Comparison of ENCODE assay signal across 8 cellular contexts in genomic region chr9:132141364-132141947, GRCh38. TPM values are rescaled to one million over a fixed set of nuclear protein-coding genes. Genes with fewer than 3 reads are reported as not detected.
DNase-seq lines count a peak whose midpoint lies in the region; ATAC-seq lines count a peak whose summit lies in the region.

No MANE protein-coding gene starts in this region.

- intact Hi-C loops in Right ventricle myocardium superior (cut with DNase I) (no loop called here), cardiac septum (cut with DNase I) (no loop called here)
- intact Hi-C loops in activated T-helper 1 cell treated with anti-CD3 and anti-CD28 coated beads, Interleukin-12 subunit alpha, Interleukin-12 subunit beta, Interleukin-2, Interleukin-4 antibody, amounts not matched to agents 30 ng/mL and 10 ng/mL and 1 ng/mL, durations not matched to agents 14 hours and 24 hours and 36 hours (cut with micrococcal nuclease), result no loop called here

- DNase-seq in Right ventricle myocardium superior, result no peak
- DNase-seq in cardiac septum (ENCODE audit: low spot score), result no peak
- DNase-seq in activated T-helper 1 cell treated with anti-CD3 and anti-CD28 coated beads, Interleukin-12 subunit alpha, Interleukin-12 subunit beta, Interleukin-2, Interleukin-4 antibody, amounts not matched to agents 30 ng/mL and 10 ng/mL and 1 ng/mL, durations not matched to agents 14 hours and 24 hours and 36 hours (ENCODE audit: low spot score), result no peak
- DNase-seq in hypothalamus (lab: John Stamatoyannopoulos, UW), result peak in 31 of 51 donors; percentile 28 to 78 (median 62)

- ATAC-seq in Right ventricle myocardium superior (ENCODE audit: poor library complexity) (peak; percentile 71), GM19035 (IDR thresholded peaks at IDR 0.05; ENCODE audit: unreplicated experiment) (no peak), GM19324 (IDR thresholded peaks at IDR 0.05; ENCODE audit: low FRiP score, unreplicated experiment) (no peak), GM21576 (IDR thresholded peaks at IDR 0.05; ENCODE audit: unreplicated experiment) (no peak)

- H3K9ac ChIP-seq in skeletal muscle satellite cell (ENCODE audit: low read depth, low read length), result no peak overlapping the region

- no peaks in the 10 kb centered on the region for H3K36me3 ChIP-seq in skeletal muscle satellite cell (ENCODE audit: insufficient read depth, low read length)

- H3K4me3 Mint-ChIP-seq in activated T-helper 1 cell treated with anti-CD3 and anti-CD28 coated beads, Interleukin-12 subunit alpha, Interleukin-12 subunit beta, Interleukin-2, Interleukin-4 antibody, amounts not matched to agents 30 ng/mL and 10 ng/mL and 1 ng/mL, durations not matched to agents 14 hours and 24 hours and 36 hours, result peak overlapping the region; percentile 64

- no peaks in the 10 kb centered on the region for H3K36me3 Mint-ChIP-seq in activated T-helper 1 cell treated with anti-CD3 and anti-CD28 coated beads, Interleukin-12 subunit alpha, Interleukin-12 subunit beta, Interleukin-2, Interleukin-4 antibody, amounts not matched to agents 30 ng/mL and 10 ng/mL and 1 ng/mL, durations not matched to agents 14 hours and 24 hours and 36 hours (ENCODE audit: low read depth)

- no peaks in the 10 kb centered on the region for H3K9me3 Mint-ChIP-seq in activated T-helper 1 cell treated with anti-CD3 and anti-CD28 coated beads, Interleukin-12 subunit alpha, Interleukin-12 subunit beta, Interleukin-2, Interleukin-4 antibody, amounts not matched to agents 30 ng/mL and 10 ng/mL and 1 ng/mL, durations not matched to agents 14 hours and 24 hours and 36 hours

- H3K27me3 ChIP-seq in skeletal muscle satellite cell (ENCODE audit: control insufficient read depth, insufficient read depth, low read length), result peaks cover 80% of the 10 kb centered on the region

- no peak overlapping the region for H3K27ac Mint-ChIP-seq in activated T-helper 1 cell treated with anti-CD3 and anti-CD28 coated beads, Interleukin-12 subunit alpha, Interleukin-12 subunit beta, Interleukin-2, Interleukin-4 antibody, amounts not matched to agents 30 ng/mL and 10 ng/mL and 1 ng/mL, durations not matched to agents 14 hours and 24 hours and 36 hours

- no peaks in the 10 kb centered on the region for H3K9me3 ChIP-seq in skeletal muscle satellite cell (replicated peaks; ENCODE audit: low read length)

- peak overlapping the region; percentile 3 for H3K4me3 ChIP-seq in skeletal muscle satellite cell (ENCODE audit: low read length)

- H3K4me2 ChIP-seq in skeletal muscle satellite cell (ENCODE audit: low read length), result peak overlapping the region; percentile 58

- peaks cover 47% of the 10 kb centered on the region for H3K27me3 Mint-ChIP-seq in activated T-helper 1 cell treated with anti-CD3 and anti-CD28 coated beads, Interleukin-12 subunit alpha, Interleukin-12 subunit beta, Interleukin-2, Interleukin-4 antibody, amounts not matched to agents 30 ng/mL and 10 ng/mL and 1 ng/mL, durations not matched to agents 14 hours and 24 hours and 36 hours (ENCODE audit: insufficient read depth)

- peaks cover 35% of the 10 kb centered on the region for H3K4me1 Mint-ChIP-seq in activated T-helper 1 cell treated with anti-CD3 and anti-CD28 coated beads, Interleukin-12 subunit alpha, Interleukin-12 subunit beta, Interleukin-2, Interleukin-4 antibody, amounts not matched to agents 30 ng/mL and 10 ng/mL and 1 ng/mL, durations not matched to agents 14 hours and 24 hours and 36 hours (ENCODE audit: low read depth)

- H3K4me1 ChIP-seq in skeletal muscle satellite cell (ENCODE audit: control insufficient read depth, insufficient read depth, low read length), result peaks cover 5% of the 10 kb centered on the region

RNA-seq across cellular contexts. Expression of gene NTNG2, which starts 20.4 kb away (rescaled TPM):
- total RNA-seq in Right ventricle myocardium superior, result 1.8 TPM
- 7.7 TPM for total RNA-seq in cardiac septum
- 4.6 and 6.2 TPM in 2 replicates for total RNA-seq in activated T-helper 1 cell treated with anti-CD3 and anti-CD28 coated beads, Interleukin-12 subunit alpha, Interleukin-12 subunit beta, Interleukin-2, Interleukin-4 antibody, amounts not matched to agents 30 ng/mL and 10 ng/mL and 1 ng/mL, durations not matched to agents 14 hours and 24 hours and 36 hours
- 0.22 and 1.0 TPM in 2 replicates for total RNA-seq in skeletal muscle satellite cell (2012; rRNA removed)

Comparison
In these comparisons a context has a peak if more than half of its experiments do, and no peak if none do; other contexts are left out.
1. DNase-seq: peak in hypothalamus (31 of 51); none in Right ventricle myocardium superior (single experiment), cardiac septum (single experiment) and activated T-helper 1 cell treated with anti-CD3 and anti-CD28 coated beads, Interleukin-12 subunit alpha, Interleukin-12 subunit beta, Interleukin-2, Interleukin-4 antibody, amounts not matched to agents 30 ng/mL and 10 ng/mL and 1 ng/mL, durations not matched to agents 14 hours and 24 hours and 36 hours (single experiment).